In the genomic region with DNA sequence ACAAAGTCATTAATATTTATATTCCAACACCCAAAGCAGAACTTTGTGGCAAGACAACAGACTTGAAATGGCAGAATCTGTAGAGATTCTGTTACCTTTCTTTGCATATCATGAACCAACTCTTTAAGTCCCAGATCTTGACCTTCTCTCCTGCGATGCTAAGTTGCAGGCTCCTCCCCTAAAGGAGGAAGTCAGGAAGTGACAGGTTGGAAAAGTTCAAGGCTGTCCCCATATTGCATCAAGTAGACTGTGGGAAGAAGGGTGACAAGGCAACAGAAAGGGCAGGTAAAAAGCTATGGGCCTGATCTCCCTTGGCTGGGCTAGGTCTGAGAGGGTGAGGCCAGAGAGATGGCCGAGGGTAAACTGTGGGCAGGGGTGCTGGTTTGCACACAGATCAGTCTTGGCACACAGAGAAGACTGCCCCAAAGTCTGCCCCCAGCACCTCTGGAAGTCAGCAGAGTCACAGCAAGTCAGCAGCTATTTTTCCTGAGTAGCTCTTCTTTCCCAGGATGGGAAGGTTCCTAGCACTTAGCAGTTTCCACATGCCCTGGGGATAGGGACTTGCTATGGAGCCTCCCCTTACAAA, we compare ENCODE assay signal across 1 cellular context.
TF ChIP-seq lines count a peak whose summit lies in the region.

No MANE protein-coding gene starts in this region.

TF ChIP-seq in IMR-90, 13 proteins besides CTCF, POLR2A, EP300 and RAD21 (continued from another document):
- TF ChIP-seq, protein P1, sequence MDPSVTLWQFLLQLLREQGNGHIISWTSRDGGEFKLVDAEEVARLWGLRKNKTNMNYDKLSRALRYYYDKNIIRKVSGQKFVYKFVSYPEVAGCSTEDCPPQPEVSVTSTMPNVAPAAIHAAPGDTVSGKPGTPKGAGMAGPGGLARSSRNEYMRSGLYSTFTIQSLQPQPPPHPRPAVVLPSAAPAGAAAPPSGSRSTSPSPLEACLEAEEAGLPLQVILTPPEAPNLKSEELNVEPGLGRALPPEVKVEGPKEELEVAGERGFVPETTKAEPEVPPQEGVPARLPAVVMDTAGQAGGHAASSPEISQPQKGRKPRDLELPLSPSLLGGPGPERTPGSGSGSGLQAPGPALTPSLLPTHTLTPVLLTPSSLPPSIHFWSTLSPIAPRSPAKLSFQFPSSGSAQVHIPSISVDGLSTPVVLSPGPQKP (IDR thresholded peaks at IDR 0.05; ENCODE audit: borderline replicate concordance, low read depth, low read length), result no peak
- TF ChIP-seq CHD1 (IDR thresholded peaks at IDR 0.05; ENCODE audit: low read depth, low read length) (no peak), BHLHE40 (IDR thresholded peaks at IDR 0.05; ENCODE audit: low read depth, low read length) (no peak), NFE2L2 (IDR thresholded peaks at IDR 0.05; ENCODE audit: low read depth, low read length) (no peak), SMC3 (IDR thresholded peaks at IDR 0.05; ENCODE audit: low read depth, low read length) (no peak), MAFK (IDR thresholded peaks at IDR 0.05; ENCODE audit: low read depth, low read length) (no peak), MAZ (IDR thresholded peaks at IDR 0.05; ENCODE audit: borderline replicate concordance, low read depth, low read length) (no peak), RCOR1 (IDR thresholded peaks at IDR 0.05; ENCODE audit: insufficient replicate concordance, low read length) (no peak)
- TF ChIP-seq, protein P2, sequence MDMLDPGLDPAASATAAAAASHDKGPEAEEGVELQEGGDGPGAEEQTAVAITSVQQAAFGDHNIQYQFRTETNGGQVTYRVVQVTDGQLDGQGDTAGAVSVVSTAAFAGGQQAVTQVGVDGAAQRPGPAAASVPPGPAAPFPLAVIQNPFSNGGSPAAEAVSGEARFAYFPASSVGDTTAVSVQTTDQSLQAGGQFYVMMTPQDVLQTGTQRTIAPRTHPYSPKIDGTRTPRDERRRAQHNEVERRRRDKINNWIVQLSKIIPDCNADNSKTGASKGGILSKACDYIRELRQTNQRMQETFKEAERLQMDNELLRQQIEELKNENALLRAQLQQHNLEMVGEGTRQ (IDR thresholded peaks at IDR 0.05; ENCODE audit: low read depth, low read length), result no peak
TF ChIP-seq in IMR-90: peak in this region for 0.
